8 cellular contexts compared by ENCODE assay signal in the genomic region with DNA sequence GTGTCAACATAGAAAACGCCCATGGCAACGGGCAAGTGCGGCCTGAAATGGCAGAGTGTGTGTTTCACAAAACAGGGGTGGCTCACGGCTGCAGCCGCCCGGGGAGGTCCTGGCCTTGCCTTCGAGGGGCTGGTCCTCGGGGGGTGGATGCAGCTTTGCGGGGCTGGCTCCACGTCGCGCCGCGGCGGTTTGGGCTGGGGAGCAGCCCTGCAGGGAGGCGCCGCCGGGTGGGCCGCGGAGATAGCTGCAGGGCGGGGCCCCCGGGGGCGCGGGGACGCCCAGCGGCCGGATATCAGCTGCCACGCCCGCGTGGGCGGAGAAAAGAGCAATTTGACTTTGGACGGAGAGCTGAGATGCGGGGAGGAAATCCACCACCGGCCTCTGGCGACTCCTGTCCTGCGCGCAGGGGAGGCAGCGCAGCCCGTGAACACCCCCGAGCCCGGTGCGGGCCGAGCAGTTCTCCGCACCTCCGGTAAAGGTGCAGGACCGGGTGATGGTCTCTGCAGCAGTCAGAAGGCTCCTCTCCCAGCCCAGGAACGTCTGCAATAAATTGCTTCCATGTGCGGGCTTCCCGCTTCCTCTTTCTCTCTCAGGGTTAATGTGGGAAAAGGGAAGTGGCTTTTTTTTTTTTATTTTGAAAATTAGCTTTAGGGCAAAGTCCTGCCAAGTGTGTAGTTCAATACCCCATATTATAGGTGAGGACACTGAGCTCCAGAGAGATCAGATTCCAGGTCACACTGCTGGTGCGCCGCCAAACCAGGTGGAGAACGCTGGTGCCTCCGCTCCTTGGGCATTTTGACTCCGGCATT.
DNase-seq lines count a peak whose midpoint lies in the region; ATAC-seq and TF ChIP-seq lines count a peak whose summit lies in the region.

No MANE protein-coding gene starts in this region.

- H3K4me3 Mint-ChIP-seq in activated T-helper 1 cell treated with anti-CD3 and anti-CD28 coated beads, Interleukin-12 subunit alpha, Interleukin-12 subunit beta, Interleukin-2, Interleukin-4 antibody, amounts not matched to agents 30 ng/mL and 10 ng/mL and 1 ng/mL, durations not matched to agents 14 hours and 24 hours and 36 hours = peak overlapping the region; percentile 88

- H3K9me3 ChIP-seq in Panc1 (ENCODE audit: control insufficient read depth, insufficient read depth, low read depth, low read length) (no peaks in the 10 kb centered on the region), neutrophil (no peaks in the 10 kb centered on the region), thymus (ENCODE audit: control insufficient read depth) (no peaks in the 10 kb centered on the region)

- CTCF ChIA-PET in Panc1 (lab: Charles Lee) = interaction anchor here (0.6 to 0.9 kb wide), 3 partner anchors 11 to 124 kb away, joined by 3 to 8 read pairs (median 4); no protein-coding TSS in a partner anchor

- H3K27me3 ChIP-seq in Panc1 (ENCODE audit: control insufficient read depth, insufficient read depth, low read length) = no peaks in the 10 kb centered on the region
- H3K27me3 ChIP-seq in neutrophil = peaks cover 49% of the 10 kb centered on the region
- no peaks in the 10 kb centered on the region for H3K27me3 ChIP-seq in thymus (ENCODE audit: control insufficient read depth, insufficient read depth)

- peak; percentile 89 for DNase-seq in COLO668 (lab: John Stamatoyannopoulos, UW; ENCODE audit: unreplicated experiment)
- no peak for DNase-seq in Panc1 (ENCODE audit: low read depth, low spot score)
- DNase-seq in activated T-helper 1 cell treated with anti-CD3 and anti-CD28 coated beads, Interleukin-12 subunit alpha, Interleukin-12 subunit beta, Interleukin-2, Interleukin-4 antibody, amounts not matched to agents 30 ng/mL and 10 ng/mL and 1 ng/mL, durations not matched to agents 14 hours and 24 hours and 36 hours (ENCODE audit: low spot score) = peak; percentile 81
- peak; percentile 86 to 94 for DNase-seq in foreskin fibroblast

- TSS peak; percentile 94 for BruUV-seq in Panc1 (replicated peaks; lab: Mats Ljungman, UMichigan)

- peak overlapping the region; percentile 98 for H3K27ac Mint-ChIP-seq in activated T-helper 1 cell treated with anti-CD3 and anti-CD28 coated beads, Interleukin-12 subunit alpha, Interleukin-12 subunit beta, Interleukin-2, Interleukin-4 antibody, amounts not matched to agents 30 ng/mL and 10 ng/mL and 1 ng/mL, durations not matched to agents 14 hours and 24 hours and 36 hours

- no peaks in the 10 kb centered on the region for H3K36me3 ChIP-seq in Panc1 (ENCODE audit: control insufficient read depth, insufficient read depth, low read length)
- no peaks in the 10 kb centered on the region for H3K36me3 ChIP-seq in neutrophil
- no peaks in the 10 kb centered on the region for H3K36me3 ChIP-seq in thymus (ENCODE audit: control insufficient read depth, insufficient read depth)

- intact Hi-C loops in Panc1 (cut with micrococcal nuclease; ENCODE audit: unreplicated experiment) = loop anchor here (5.0 kb wide), 1 partner anchor 99 kb away; no protein-coding TSS in a partner anchor
- intact Hi-C loops in activated T-helper 1 cell treated with anti-CD3 and anti-CD28 coated beads, Interleukin-12 subunit alpha, Interleukin-12 subunit beta, Interleukin-2, Interleukin-4 antibody, amounts not matched to agents 30 ng/mL and 10 ng/mL and 1 ng/mL, durations not matched to agents 14 hours and 24 hours and 36 hours (cut with micrococcal nuclease) = loop anchor here (5.0 kb wide), 2 partner anchors 381 to 519 kb away; a partner anchor contains a TSS

- in situ Hi-C loops in Panc1 (cut with HindIII; ENCODE audit: low pct_unique_long_range_greater_than_20kb, low sequenced_read_pairs) = no loop called here

- H3K4me3 ChIP-seq in Panc1 (ENCODE audit: low read depth in 2 of 2, low read length in 2 of 2) = peak overlapping the region; percentile 44 to 54
- peak overlapping the region; percentile 48 to 64 for H3K4me3 ChIP-seq in foreskin fibroblast (ENCODE audit: low read depth in 1 of 2, low read length in 2 of 2)
- peak overlapping the region; percentile 53 to 61 for H3K4me3 ChIP-seq in neutrophil (ENCODE audit: low read depth in 1 of 2, low read length in 1 of 2)
- peak overlapping the region; percentile 57 for H3K4me3 ChIP-seq in thymus (ENCODE audit: low read length)

- H3K27me3 Mint-ChIP-seq in activated T-helper 1 cell treated with anti-CD3 and anti-CD28 coated beads, Interleukin-12 subunit alpha, Interleukin-12 subunit beta, Interleukin-2, Interleukin-4 antibody, amounts not matched to agents 30 ng/mL and 10 ng/mL and 1 ng/mL, durations not matched to agents 14 hours and 24 hours and 36 hours (ENCODE audit: insufficient read depth) = no peaks in the 10 kb centered on the region

- no peaks in the 10 kb centered on the region for H3K9me3 Mint-ChIP-seq in activated T-helper 1 cell treated with anti-CD3 and anti-CD28 coated beads, Interleukin-12 subunit alpha, Interleukin-12 subunit beta, Interleukin-2, Interleukin-4 antibody, amounts not matched to agents 30 ng/mL and 10 ng/mL and 1 ng/mL, durations not matched to agents 14 hours and 24 hours and 36 hours

- ATAC-seq in GM19438 (IDR thresholded peaks at IDR 0.05; ENCODE audit: low read depth, unreplicated experiment) (peak; percentile 49), HG03520 (IDR thresholded peaks at IDR 0.05; ENCODE audit: unreplicated experiment) (peak; percentile 39), Panc1 (peak; percentile 52)

- peak overlapping the region; percentile 100 for H3K27ac ChIP-seq in Panc1 (ENCODE audit: low read length)
- H3K27ac ChIP-seq in neutrophil = no peak overlapping the region
- peak overlapping the region; percentile 88 for H3K27ac ChIP-seq in thymus (ENCODE audit: low read depth)

- H3K36me3 Mint-ChIP-seq in activated T-helper 1 cell treated with anti-CD3 and anti-CD28 coated beads, Interleukin-12 subunit alpha, Interleukin-12 subunit beta, Interleukin-2, Interleukin-4 antibody, amounts not matched to agents 30 ng/mL and 10 ng/mL and 1 ng/mL, durations not matched to agents 14 hours and 24 hours and 36 hours (ENCODE audit: low read depth) = peaks cover 7% of the 10 kb centered on the region

- H3K4me1 ChIP-seq in Panc1 (ENCODE audit: control insufficient read depth, insufficient read depth, low read length) (peaks cover 69% of the 10 kb centered on the region), neutrophil (ENCODE audit: control insufficient read depth in 1 of 2, insufficient read depth in 1 of 2, low read depth in 1 of 2, low read length in 1 of 2) (peaks cover 14 to 15% of the 10 kb centered on the region in 2 experiments), thymus (ENCODE audit: control insufficient read depth, insufficient read depth, low read length) (peaks cover 41% of the 10 kb centered on the region)

- H3K4me1 Mint-ChIP-seq in activated T-helper 1 cell treated with anti-CD3 and anti-CD28 coated beads, Interleukin-12 subunit alpha, Interleukin-12 subunit beta, Interleukin-2, Interleukin-4 antibody, amounts not matched to agents 30 ng/mL and 10 ng/mL and 1 ng/mL, durations not matched to agents 14 hours and 24 hours and 36 hours (ENCODE audit: low read depth) = peaks cover 68% of the 10 kb centered on the region

- TF ChIP-seq CTCF in Panc1 (IDR thresholded peaks at IDR 0.05) = no peak
- no peak for TF ChIP-seq CTCF in foreskin fibroblast (IDR thresholded peaks at IDR 0.05; ENCODE audit: low read depth, low read length)
- no peak for TF ChIP-seq CTCF in neutrophil (IDR thresholded peaks at IDR 0.05)

- WGBS in thymus = 5% methylated on average over 54 of the region's 54 CpGs

- POLR2A ChIA-PET in Panc1 (lab: Charles Lee) = interaction anchor here (0.6 kb wide), 6 partner anchors 12 to 411 kb away, joined by 3 to 11 read pairs (median 4); no protein-coding TSS in a partner anchor
